9 cellular contexts compared by ENCODE assay signal in the genomic region with DNA sequence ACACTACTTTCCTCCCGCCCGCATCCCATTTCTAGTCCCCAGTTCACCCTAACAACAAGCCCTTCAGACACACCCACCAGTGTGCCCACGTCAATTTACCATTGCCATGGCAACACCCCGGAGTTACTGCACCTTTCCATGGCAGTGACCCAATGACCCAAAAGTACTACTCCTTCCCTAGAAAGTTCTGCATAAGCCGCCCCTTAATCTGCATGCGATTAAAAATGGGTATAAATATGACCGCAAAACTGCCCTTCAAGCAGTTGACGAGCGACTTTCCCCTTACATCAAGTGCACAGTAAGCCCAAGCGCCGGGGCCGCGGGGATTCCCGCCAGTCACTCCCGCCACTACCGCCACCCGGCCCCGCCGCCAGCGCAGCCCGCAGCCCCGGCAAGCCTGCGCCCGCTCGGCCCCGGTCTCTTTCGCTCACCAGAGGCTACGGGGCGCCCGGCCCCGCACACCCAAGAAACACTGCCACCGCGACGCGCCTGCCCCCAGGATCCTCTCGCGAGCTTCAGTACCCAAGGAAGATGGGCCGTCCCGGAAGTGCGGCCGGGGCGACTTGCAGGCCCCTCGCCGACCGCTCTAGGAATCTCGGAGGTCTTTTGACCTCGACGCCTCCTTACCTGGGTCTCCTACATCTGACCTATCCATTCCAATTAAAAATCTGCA. TPM values are rescaled to one million over a fixed set of nuclear protein-coding genes. Genes with fewer than 3 reads are reported as not detected.
A peak's percentile ranks its signal among the peaks of the same experiment; 100 is the strongest.
DNase-seq lines count a peak whose midpoint lies in the region; ATAC-seq, FAIRE-seq and TF ChIP-seq lines count a peak whose summit lies in the region.
"Had no signal": no experiment of that assay in that cellular context is flagged by ENCODE, and none has a peak within 500 bp of the region (broad histone marks: within the 10 kb centered on the region; RNA-seq: fewer than 3 reads in every experiment).

No MANE protein-coding gene starts in this region.

- H3K4me3 ChIP-seq in liver (ENCODE audit: low read depth in 1 of 3, low read length in 3 of 3) = peak overlapping the region; percentile 65 to 86 (median 73)
- no peak overlapping the region for H3K4me3 ChIP-seq in HepG2 (replicated peaks in 1 of 3; ENCODE audit: insufficient read depth in 1 of 3, low read depth in 2 of 3, low read length in 3 of 3)
- H3K4me3 ChIP-seq in hepatocyte = peak overlapping the region; percentile 25
- peak overlapping the region; percentile 70 for H3K4me3 ChIP-seq in rectal smooth muscle tissue (ENCODE audit: low read length)
- H3K4me3 ChIP-seq in aorta (ENCODE audit: low read length in 2 of 2) = peak overlapping the region; percentile 22 to 64

- H3K4me2 ChIP-seq in HepG2 (ENCODE audit: low read depth, low read length) (no peak overlapping the region), hepatocyte (peak overlapping the region; percentile 72)

- TF ChIP-seq POLR2A in HepG2 (IDR thresholded peaks at IDR 0.05; ENCODE audit: insufficient read depth in 1 of 2, low read depth in 2 of 2, low read length in 2 of 2) = no peak

- in situ Hi-C loops in HepG2 (cut with HindIII; ENCODE audit: extremely low pct_ligation_motif_present, low pct_unique_long_range_greater_than_20kb) = no loop called here

- peaks cover 10 to 22% (median 11%) of the 10 kb centered on the region in 4 donors for H3K9me3 ChIP-seq in liver (ENCODE audit: control insufficient read depth in 4 of 4, low read length in 3 of 4)
- no peaks in the 10 kb centered on the region for H3K9me3 ChIP-seq in HepG2 (ENCODE audit: low read length)
- H3K9me3 ChIP-seq in hepatocyte (ENCODE audit: low read depth) = no peaks in the 10 kb centered on the region
- peaks cover 14% of the 10 kb centered on the region for H3K9me3 ChIP-seq in aorta (ENCODE audit: control insufficient read depth, low read length)

- ATAC-seq in HepG2 = no peak
- peak; percentile 98 for ATAC-seq in SK-N-SH treated with all-trans-retinoic acid at 6 μM for 48 hours
- ATAC-seq in aorta (ENCODE audit: low FRiP score) = peak; percentile 88

- no peak overlapping the region for H2AFZ ChIP-seq in HepG2 (ENCODE audit: low read length)
- H2AFZ ChIP-seq in hepatocyte = peak overlapping the region; percentile 77

- H3K36me3 ChIP-seq in liver (ENCODE audit: control insufficient read depth in 4 of 4, insufficient read depth in 3 of 4, low read depth in 1 of 4, low read length in 3 of 4) = peaks cover 0 to 6% (median 0%) of the 10 kb centered on the region in 4 donors
- no peaks in the 10 kb centered on the region for H3K36me3 ChIP-seq in HepG2 (replicated peaks in 1 of 2; ENCODE audit: control insufficient read depth in 1 of 2, insufficient read depth in 2 of 2, low read length in 2 of 2)
- H3K36me3 ChIP-seq in hepatocyte (replicated peaks; ENCODE audit: insufficient read depth, low read depth) = no peaks in the 10 kb centered on the region
- peaks cover 3% of the 10 kb centered on the region for H3K36me3 ChIP-seq in rectal smooth muscle tissue (ENCODE audit: control insufficient read depth, insufficient read depth, low read length)
- H3K36me3 ChIP-seq in aorta (ENCODE audit: control insufficient read depth in 1 of 2, insufficient read depth in 2 of 2, low read length in 1 of 2) = peaks cover 3 to 4% of the 10 kb centered on the region in 2 donors

- CTCF ChIA-PET in HepG2 (lab: Yijun Ruan, JAX; ENCODE audit: low intra/inter-chr PET ratio, low total read pairs) = no interaction called here

- intact Hi-C loops in HepG2 (cut with micrococcal nuclease; ENCODE audit: unreplicated experiment) (no loop called here), aorta (cut with DNase I) (no loop called here)

- H3K4me1 ChIP-seq in liver (ENCODE audit: control insufficient read depth in 4 of 4, insufficient read depth in 4 of 4, low read length in 3 of 4) (peaks cover 0 to 6% (median under 1%) of the 10 kb centered on the region in 4 donors), HepG2 (ENCODE audit: insufficient read depth, low read length) (no peaks in the 10 kb centered on the region), hepatocyte (ENCODE audit: insufficient read depth) (no peaks in the 10 kb centered on the region), rectal smooth muscle tissue (ENCODE audit: control insufficient read depth, insufficient read depth, low read length) (no peaks in the 10 kb centered on the region), aorta (ENCODE audit: control insufficient read depth in 1 of 2, insufficient read depth in 2 of 2, low read length in 2 of 2) (no peaks in the 10 kb centered on the region)

- no peaks in the 10 kb centered on the region for H3K79me2 ChIP-seq in HepG2 (ENCODE audit: insufficient read depth, low read length)
- no peaks in the 10 kb centered on the region for H3K79me2 ChIP-seq in hepatocyte

- POLR2A ChIA-PET in HepG2 (lab: Yijun Ruan, JAX) = no interaction called here

- H4K20me1 ChIP-seq in HepG2 (ENCODE audit: insufficient read depth, low read length) (no peaks in the 10 kb centered on the region), hepatocyte (ENCODE audit: insufficient read depth, poor library complexity, severe bottlenecking) (no peaks in the 10 kb centered on the region)

- H3K27ac ChIP-seq in liver (ENCODE audit: low read depth in 1 of 2, low read length in 2 of 2) (no peak overlapping the region), HepG2 (ENCODE audit: extremely low read length, insufficient read depth, low read length) (no peak overlapping the region), hepatocyte (no peak overlapping the region), rectal smooth muscle tissue (ENCODE audit: low read depth, low read length) (no peak overlapping the region), aorta (ENCODE audit: low read depth in 1 of 2, low read length in 2 of 2) (no peak overlapping the region)
- H3K27ac ChIP-seq: C4-2B had no signal

- TF ChIP-seq CTCF in liver (IDR thresholded peaks at IDR 0.05; ENCODE audit: low read depth, low read length, missing input control) (no peak), HepG2 (CRISPR knock-in tag; IDR thresholded peaks at IDR 0.05) (no peak), hepatocyte (IDR thresholded peaks at IDR 0.05; ENCODE audit: poor library complexity) (no peak)

- TF ChIP-seq RAD21 in liver (IDR thresholded peaks at IDR 0.05) (peak in 1 of 2 donors; percentile 18), HepG2 (CRISPR knock-in tag; IDR thresholded peaks at IDR 0.05) (no peak)

- H3K9ac ChIP-seq in liver (ENCODE audit: low read depth in 1 of 2, low read length in 2 of 2) (no peak overlapping the region), HepG2 (ENCODE audit: insufficient read depth, low read depth, low read length) (no peak overlapping the region), rectal smooth muscle tissue (ENCODE audit: low read length) (no peak overlapping the region)

- FAIRE-seq in HepG2 (lab: Jason Lieb, UNC) = no peak

- 4% methylated on average over 48 of the region's 48 CpGs for WGBS in liver
- WGBS in HepG2 (ENCODE audit: low lambda C conversion rate) = 59% methylated on average over 18 of the region's 48 CpGs
- 56% methylated on average over 36 of the region's 48 CpGs for WGBS in hepatocyte (ENCODE audit: low lambda C conversion rate, missing lambda C conversion rate)
- 1% methylated on average over 44 to 48 of the region's 48 CpGs for WGBS in aorta, 2 donors

- H3K27me3 ChIP-seq in liver (ENCODE audit: control insufficient read depth in 4 of 4, insufficient read depth in 4 of 4, low read length in 3 of 4) (peaks cover 0 to 3% (median 0%) of the 10 kb centered on the region in 4 donors), HepG2 (ENCODE audit: control insufficient read depth in 1 of 2, insufficient read depth in 2 of 2, low read length in 2 of 2) (peaks cover 1 to 26% of the 10 kb centered on the region in 2 experiments; a peak in 3 of 5 replicates), hepatocyte (no peaks in the 10 kb centered on the region), rectal smooth muscle tissue (ENCODE audit: control insufficient read depth, insufficient read depth, low read length) (no peaks in the 10 kb centered on the region), aorta (ENCODE audit: control insufficient read depth in 1 of 2, insufficient read depth in 2 of 2, low read length in 1 of 2) (no peaks in the 10 kb centered on the region)

- no TSS peak for BruUV-seq in HepG2 (replicated peaks; lab: Mats Ljungman, UMichigan)

- no peaks in the 10 kb centered on the region for H3K9me2 ChIP-seq in hepatocyte (replicated peaks; ENCODE audit: insufficient read depth)

- DNase-seq in HepG2 (ENCODE audit: low spot score) (no peak), HT1080 (ENCODE audit: low read depth) (peak; percentile 69), astrocyte of the hippocampus (ENCODE audit: low read depth, low spot score) (peak; percentile 91), hepatocyte (ENCODE audit: low spot score) (peak; percentile 77), aorta (peak; percentile 82 to 91)

- no peak for TF ChIP-seq EP300 in HepG2 (IDR thresholded peaks at IDR 0.05; ENCODE audit: low read depth in 2 of 2, low read length in 2 of 2)
- TF ChIP-seq EP300 in HepG2 (CRISPR knock-in tag; IDR thresholded peaks at IDR 0.05; ENCODE audit: borderline replicate concordance) = no peak

RNA-seq across cellular contexts. Expression of gene ZNF502, which starts 27.2 kb away (rescaled TPM):
- total RNA-seq in liver (1 to 10 TPM; 1.7 to 2.1 TPM), HepG2 (2016; rRNA removed; fragmentation: Illumina TruSeq; extraction: Trizol) (not detected in 2 replicates), hepatocyte (1.8 and 3.3 TPM in 2 replicates), aorta (1 to 10 TPM; 5.1 to 5.9 TPM)
- polyA plus RNA-seq in liver (under 1 TPM; 0.75 to 0.89 TPM), HepG2 (2011; rRNA removed) (not detected in 2 replicates), hepatocyte (1.2 and 2.6 TPM in 2 replicates), aorta (1 to 10 TPM; 2.5 to 5.4 TPM)
- total RNA-seq in HepG2 (2016; cell fraction: cytosol; rRNA removed; fragmentation: Illumina TruSeq; extraction: Trizol; ENCODE audit: low read depth) = not detected in 2 replicates
- not detected in 2 replicates for total RNA-seq in HepG2 (2016; cell fraction: insoluble cytoplasmic fraction; rRNA removed; fragmentation: Illumina TruSeq; extraction: Trizol)
- total RNA-seq in HepG2 (2016; cell fraction: membrane; rRNA removed; fragmentation: Illumina TruSeq; extraction: Trizol) = not detected in 2 replicates
- not detected in 2 replicates for total RNA-seq in HepG2 (2016; cell fraction: nucleus; rRNA removed; fragmentation: Illumina TruSeq; extraction: Trizol)
- not detected in 2 replicates for polyA plus RNA-seq in HepG2 (2011; cell fraction: cytosol; rRNA removed)
- polyA plus RNA-seq in HepG2 (2011; cell fraction: nucleus; rRNA removed) = not detected in 2 replicates
- not detected in 2 replicates for polyA plus RNA-seq in HepG2 (2012)
- not detected in 2 replicates for polyA plus RNA-seq in HepG2 (2016; cell fraction: cytosol; fragmentation: Illumina TruSeq; extraction: Trizol; ENCODE audit: low read depth)
- not detected in 2 replicates for polyA plus RNA-seq in HepG2 (2016; cell fraction: insoluble cytoplasmic fraction; fragmentation: Illumina TruSeq; extraction: Trizol; ENCODE audit: low read depth)
- not detected in 2 replicates for polyA plus RNA-seq in HepG2 (2016; cell fraction: membrane; fragmentation: Illumina TruSeq; extraction: Trizol; ENCODE audit: low read depth)
- polyA plus RNA-seq in HepG2 (2016; cell fraction: nucleus; fragmentation: Illumina TruSeq; extraction: Trizol; ENCODE audit: insufficient read depth, low read depth) = not detected in 2 replicates
- polyA minus RNA-seq in HepG2 (2011; rRNA and poly(A)+ RNA removed; ENCODE audit: low replicate concordance) = not detected in 2 replicates
- not detected in 2 replicates for polyA minus RNA-seq in HepG2 (2011; cell fraction: cytosol; rRNA and poly(A)+ RNA removed)
- polyA minus RNA-seq in HepG2 (2011; cell fraction: nucleus; rRNA and poly(A)+ RNA removed) = not detected in 2 replicates
- 0.37 and 0.72 TPM in 2 replicates for total RNA-seq in HT1080 (2014; rRNA removed; shearing (Covaris generic))
- polyA plus RNA-seq in HT1080 (2015; cell fraction: cytosol; rRNA removed) = 0.69 and 0.81 TPM in 2 replicates
- polyA plus RNA-seq in HT1080 (2015; cell fraction: nucleus; rRNA removed) = 1.0 and 1.9 TPM in 2 replicates

RNA-seq across cellular contexts. Expression of gene ZNF35, which starts 36.7 kb away (rescaled TPM):
- total RNA-seq in liver (1 to 10 TPM; 2.2 to 4.9 TPM), HepG2 (2016; rRNA removed; fragmentation: Illumina TruSeq; extraction: Trizol) (0.22 and 0.62 TPM in 2 replicates), hepatocyte (9.6 and 15.3 TPM in 2 replicates), aorta (10 to 100 TPM in 1 of 2 donors, 1 to 10 TPM in 1; 7.8 to 12.8 TPM)
- polyA plus RNA-seq in liver (1 to 10 TPM; 1.2 to 1.3 TPM), HepG2 (2011; rRNA removed) (0.18 and 0.20 TPM in 2 replicates), hepatocyte (3.4 and 4.2 TPM in 2 replicates), aorta (1 to 10 TPM; 3.6 to 4.6 TPM)
- total RNA-seq in HepG2 (2016; cell fraction: cytosol; rRNA removed; fragmentation: Illumina TruSeq; extraction: Trizol; ENCODE audit: low read depth) = 0.18 TPM in 1 of 2 replicates, not detected in the other
- total RNA-seq in HepG2 (2016; cell fraction: insoluble cytoplasmic fraction; rRNA removed; fragmentation: Illumina TruSeq; extraction: Trizol) = 0.16 and 0.37 TPM in 2 replicates
- total RNA-seq in HepG2 (2016; cell fraction: membrane; rRNA removed; fragmentation: Illumina TruSeq; extraction: Trizol) = 0.25 and 0.38 TPM in 2 replicates
- 0.68 and 1.1 TPM in 2 replicates for total RNA-seq in HepG2 (2016; cell fraction: nucleus; rRNA removed; fragmentation: Illumina TruSeq; extraction: Trizol)
- polyA plus RNA-seq in HepG2 (2011; cell fraction: cytosol; rRNA removed) = 0.04 and 0.19 TPM in 2 replicates
- 0.23 and 0.29 TPM in 2 replicates for polyA plus RNA-seq in HepG2 (2011; cell fraction: nucleus; rRNA removed)
- polyA plus RNA-seq in HepG2 (2012) = 0.36 and 0.47 TPM in 2 replicates
- 0.03 and 0.08 TPM in 2 replicates for polyA plus RNA-seq in HepG2 (2016; cell fraction: cytosol; fragmentation: Illumina TruSeq; extraction: Trizol; ENCODE audit: low read depth)
- 0.22 and 0.23 TPM in 2 replicates for polyA plus RNA-seq in HepG2 (2016; cell fraction: insoluble cytoplasmic fraction; fragmentation: Illumina TruSeq; extraction: Trizol; ENCODE audit: low read depth)
- polyA plus RNA-seq in HepG2 (2016; cell fraction: membrane; fragmentation: Illumina TruSeq; extraction: Trizol; ENCODE audit: low read depth) = 0.10 and 0.21 TPM in 2 replicates
- polyA plus RNA-seq in HepG2 (2016; cell fraction: nucleus; fragmentation: Illumina TruSeq; extraction: Trizol; ENCODE audit: insufficient read depth, low read depth) = 0.46 and 0.55 TPM in 2 replicates
- polyA minus RNA-seq in HepG2 (2011; rRNA and poly(A)+ RNA removed; ENCODE audit: low replicate concordance) = 0.06 and 15.9 TPM in 2 replicates
- 0.30 TPM in 1 of 2 replicates, not detected in the other for polyA minus RNA-seq in HepG2 (2011; cell fraction: cytosol; rRNA and poly(A)+ RNA removed)
- polyA minus RNA-seq in HepG2 (2011; cell fraction: nucleus; rRNA and poly(A)+ RNA removed) = 0.64 and 1.2 TPM in 2 replicates
- total RNA-seq in HT1080 (2014; rRNA removed; shearing (Covaris generic)) = 14.6 and 19.8 TPM in 2 replicates
- 8.9 and 10.3 TPM in 2 replicates for polyA plus RNA-seq in HT1080 (2015; cell fraction: cytosol; rRNA removed)
- 10.5 and 11.8 TPM in 2 replicates for polyA plus RNA-seq in HT1080 (2015; cell fraction: nucleus; rRNA removed)

RNA-seq across cellular contexts. Expression of gene ZNF501, which starts 44.2 kb away (rescaled TPM):
- total RNA-seq in liver (1 to 10 TPM; 1.1 to 1.6 TPM), HepG2 (2016; rRNA removed; fragmentation: Illumina TruSeq; extraction: Trizol) (2.8 and 4.1 TPM in 2 replicates), hepatocyte (2.6 and 7.3 TPM in 2 replicates), aorta (1 to 10 TPM; 4.6 to 7.3 TPM)
- polyA plus RNA-seq in liver (under 1 TPM; 0.44 to 0.46 TPM), HepG2 (2011; rRNA removed) (1.4 and 2.4 TPM in 2 replicates), hepatocyte (1.6 and 4.8 TPM in 2 replicates), aorta (1 to 10 TPM; 3.5 to 7.4 TPM)
- 0.51 and 0.88 TPM in 2 replicates for total RNA-seq in HepG2 (2016; cell fraction: cytosol; rRNA removed; fragmentation: Illumina TruSeq; extraction: Trizol; ENCODE audit: low read depth)
- total RNA-seq in HepG2 (2016; cell fraction: insoluble cytoplasmic fraction; rRNA removed; fragmentation: Illumina TruSeq; extraction: Trizol) = 2.4 and 4.9 TPM in 2 replicates
- 2.4 and 2.9 TPM in 2 replicates for total RNA-seq in HepG2 (2016; cell fraction: membrane; rRNA removed; fragmentation: Illumina TruSeq; extraction: Trizol)
- total RNA-seq in HepG2 (2016; cell fraction: nucleus; rRNA removed; fragmentation: Illumina TruSeq; extraction: Trizol) = 3.1 and 5.4 TPM in 2 replicates
- polyA plus RNA-seq in HepG2 (2011; cell fraction: cytosol; rRNA removed) = 1.2 and 1.8 TPM in 2 replicates
- 1.1 TPM in 2 replicates for polyA plus RNA-seq in HepG2 (2011; cell fraction: nucleus; rRNA removed)
- polyA plus RNA-seq in HepG2 (2012) = 2.2 and 2.6 TPM in 2 replicates
- polyA plus RNA-seq in HepG2 (2016; cell fraction: cytosol; fragmentation: Illumina TruSeq; extraction: Trizol; ENCODE audit: low read depth) = 0.80 and 1.3 TPM in 2 replicates
- 2.9 and 3.9 TPM in 2 replicates for polyA plus RNA-seq in HepG2 (2016; cell fraction: insoluble cytoplasmic fraction; fragmentation: Illumina TruSeq; extraction: Trizol; ENCODE audit: low read depth)
- polyA plus RNA-seq in HepG2 (2016; cell fraction: membrane; fragmentation: Illumina TruSeq; extraction: Trizol; ENCODE audit: low read depth) = 1.2 and 2.2 TPM in 2 replicates
- 1.8 and 2.9 TPM in 2 replicates for polyA plus RNA-seq in HepG2 (2016; cell fraction: nucleus; fragmentation: Illumina TruSeq; extraction: Trizol; ENCODE audit: insufficient read depth, low read depth)
- polyA minus RNA-seq in HepG2 (2011; rRNA and poly(A)+ RNA removed; ENCODE audit: low replicate concordance) = 2.2 TPM in 1 of 2 replicates, not detected in the other
- 1.7 and 2.4 TPM in 2 replicates for polyA minus RNA-seq in HepG2 (2011; cell fraction: cytosol; rRNA and poly(A)+ RNA removed)
- polyA minus RNA-seq in HepG2 (2011; cell fraction: nucleus; rRNA and poly(A)+ RNA removed) = 3.6 and 6.7 TPM in 2 replicates
- 0.07 TPM in 1 of 2 replicates, not detected in the other for total RNA-seq in HT1080 (2014; rRNA removed; shearing (Covaris generic))
- 0.77 and 1.2 TPM in 2 replicates for polyA plus RNA-seq in HT1080 (2015; cell fraction: cytosol; rRNA removed)
- 0.93 and 1.5 TPM in 2 replicates for polyA plus RNA-seq in HT1080 (2015; cell fraction: nucleus; rRNA removed)

Comparison
In these comparisons a context has a peak if more than half of its experiments do, and no peak if none do; other contexts are left out.
1. H3K4me3 ChIP-seq: peak in liver (3 of 3), hepatocyte (single experiment), rectal smooth muscle tissue (single experiment) and aorta (2 of 2); none in HepG2 (0 of 3).